Comparison of ENCODE assay signal across 18 cellular contexts in genomic region chr12:28890664-28891063, GRCh38.
A peak's percentile ranks its signal among the peaks of the same experiment; 100 is the strongest.
DNase-seq lines count a peak whose midpoint lies in the region; ATAC-seq, FAIRE-seq and TF ChIP-seq lines count a peak whose summit lies in the region.
"Had no signal": no experiment of that assay in that cellular context is flagged by ENCODE, and none has a peak within 500 bp of the region (broad histone marks: within the 10 kb centered on the region; RNA-seq: fewer than 3 reads in every experiment).

No MANE protein-coding gene starts in this region.

- H3K79me1 ChIP-seq in IMR-90 (ENCODE audit: low read depth in 1 of 2, low read length in 2 of 2) = no peaks in the 10 kb centered on the region

- H4K20me1 ChIP-seq in IMR-90 (ENCODE audit: insufficient read depth, low read length) = no peaks in the 10 kb centered on the region
- H4K20me1 ChIP-seq: BLaER1 treated with 17β-estradiol and CSF1 and Interleukin-3, amounts not matched to agents 10 nM and 100 nM had no signal

- POLR2A ChIA-PET in A549 (lab: Yijun Ruan, JAX) (no interaction called here), IMR-90 (lab: Charles Lee; ENCODE audit: unreplicated experiment) (no interaction called here)
- POLR2A ChIA-PET in activated CD8-positive, alpha-beta T cell treated with anti-CD3 and anti-CD28 coated beads, Interleukin-2, amount 10 ng/mL, durations not matched to agents 7 days and 5 days (lab: Charles Lee) = no interaction called here

- H3K56ac ChIP-seq in IMR-90 (ENCODE audit: extremely low read depth, insufficient read depth, low read length) = no peak overlapping the region

- H2AK9ac ChIP-seq in IMR-90 (replicated peaks; ENCODE audit: low read depth, low read length, poor library complexity) = no peak overlapping the region

- H3K27me3 ChIP-seq in IMR-90 (ENCODE audit: control insufficient read depth, insufficient read depth, low read length) = no peaks in the 10 kb centered on the region
- H3K27me3 ChIP-seq: BLaER1 treated with 17β-estradiol and CSF1 and Interleukin-3, amounts not matched to agents 10 nM and 100 nM had no signal

- TF ChIP-seq EP300 in A549 (IDR thresholded peaks at IDR 0.05) = no peak

- no peak overlapping the region for H2BK15ac ChIP-seq in IMR-90 (ENCODE audit: low read depth, low read length)

- TF ChIP-seq POLR2A in A549 (IDR thresholded peaks at IDR 0.05; ENCODE audit: low read length) (no peak), IMR-90 (IDR thresholded peaks at IDR 0.05; ENCODE audit: low read depth, low read length) (no peak)

- in situ Hi-C loops in IMR-90 (cut with MboI; ENCODE audit: low sequenced_read_pairs) = no loop called here

- peak overlapping the region in 2 of 3 experiments; percentile 5 to 35 for H3K27ac Mint-ChIP-seq in nephron
- no peak overlapping the region for H3K27ac Mint-ChIP-seq in activated CD8-positive, alpha-beta T cell treated with anti-CD3 and anti-CD28 coated beads, Interleukin-2, amount 10 ng/mL, durations not matched to agents 7 days and 5 days
- H3K27ac Mint-ChIP-seq: CD4-positive, alpha-beta T cell; CD8-positive, alpha-beta T cell had no signal

- intact Hi-C loops in IMR-90 (cut with micrococcal nuclease) = no loop called here

- H2AFZ ChIP-seq in IMR-90 (replicated peaks; ENCODE audit: low read length, poor library complexity) = no peak overlapping the region

- H2BK120ac ChIP-seq in IMR-90 (ENCODE audit: low read depth, low read length) = no peak overlapping the region

- no peaks in the 10 kb centered on the region for H3K27me3 Mint-ChIP-seq in nephron (ENCODE audit: low read depth)
- H3K27me3 Mint-ChIP-seq in activated CD8-positive, alpha-beta T cell treated with anti-CD3 and anti-CD28 coated beads, Interleukin-2, amount 10 ng/mL, durations not matched to agents 7 days and 5 days (ENCODE audit: low read depth) = no peaks in the 10 kb centered on the region
- H3K27me3 Mint-ChIP-seq: CD4-positive, alpha-beta T cell had no signal

- no peak overlapping the region for H3K9ac ChIP-seq in IMR-90 (ENCODE audit: low read depth, low read length)
- H3K9ac ChIP-seq: BLaER1 treated with 17β-estradiol and CSF1 and Interleukin-3, amounts not matched to agents 10 nM and 100 nM had no signal

- H3K36me3 ChIP-seq in IMR-90 (ENCODE audit: control insufficient read depth, insufficient read depth, low read length) = no peaks in the 10 kb centered on the region
- H3K36me3 ChIP-seq: BLaER1 treated with 17β-estradiol and CSF1 and Interleukin-3, amounts not matched to agents 10 nM and 100 nM had no signal

- H3K36me3 Mint-ChIP-seq in nephron (ENCODE audit: low read depth) = no peaks in the 10 kb centered on the region
- no peaks in the 10 kb centered on the region for H3K36me3 Mint-ChIP-seq in activated CD8-positive, alpha-beta T cell treated with anti-CD3 and anti-CD28 coated beads, Interleukin-2, amount 10 ng/mL, durations not matched to agents 7 days and 5 days (ENCODE audit: low read depth)
- H3K36me3 Mint-ChIP-seq: CD8-positive, alpha-beta T cell had no signal

- H3K4ac ChIP-seq in IMR-90 (ENCODE audit: low read depth, low read length) = no peak overlapping the region

- no peak overlapping the region for H3K27ac ChIP-seq in A549
- H3K27ac ChIP-seq in IMR-90 (ENCODE audit: insufficient read depth, low read length) = no peak overlapping the region
- H3K27ac ChIP-seq: BLaER1 treated with 17β-estradiol and CSF1 and Interleukin-3, amounts not matched to agents 10 nM and 100 nM; C4-2B had no signal

- H3K14ac ChIP-seq in IMR-90 (replicated peaks; ENCODE audit: low read depth, low read length) = no peak overlapping the region

- no peaks in the 10 kb centered on the region for H3K9me1 ChIP-seq in IMR-90 (ENCODE audit: insufficient read depth, low read length)

- H3K4me3 Mint-ChIP-seq in nephron = no peak overlapping the region
- H3K4me3 Mint-ChIP-seq in activated CD8-positive, alpha-beta T cell treated with anti-CD3 and anti-CD28 coated beads, Interleukin-2, amount 10 ng/mL, durations not matched to agents 7 days and 5 days = no peak overlapping the region
- H3K4me3 Mint-ChIP-seq: CD4-positive, alpha-beta T cell; CD8-positive, alpha-beta T cell had no signal

- H3K4me2 ChIP-seq in A549 (no peak overlapping the region), IMR-90 (ENCODE audit: low read depth, low read length) (no peak overlapping the region)
- H3K4me2 ChIP-seq: BLaER1 treated with 17β-estradiol and CSF1 and Interleukin-3, amounts not matched to agents 10 nM and 100 nM had no signal

- peaks cover 3% of the 10 kb centered on the region for H3K9me3 Mint-ChIP-seq in nephron
- H3K9me3 Mint-ChIP-seq in activated CD8-positive, alpha-beta T cell treated with anti-CD3 and anti-CD28 coated beads, Interleukin-2, amount 10 ng/mL, durations not matched to agents 7 days and 5 days (ENCODE audit: insufficient read depth) = no peaks in the 10 kb centered on the region
- H3K9me3 Mint-ChIP-seq: CD4-positive, alpha-beta T cell; CD8-positive, alpha-beta T cell had no signal

- no peak overlapping the region for H3K18ac ChIP-seq in IMR-90 (ENCODE audit: low read depth, low read length)

- CTCF ChIA-PET in A549 (lab: Yijun Ruan, JAX) = no interaction called here
- CTCF ChIA-PET in IMR-90 (lab: Yijun Ruan, JAX) = no interaction called here
- CTCF ChIA-PET in activated CD8-positive, alpha-beta T cell treated with anti-CD3 and anti-CD28 coated beads, Interleukin-2, amount 10 ng/mL, durations not matched to agents 7 days and 5 days (lab: Charles Lee) = no interaction called here

- no peak overlapping the region for H4K8ac ChIP-seq in IMR-90 (ENCODE audit: low read depth in 2 of 2, low read length in 2 of 2)

- H3K4me3 ChIP-seq in A549 = no peak overlapping the region
- no peak overlapping the region for H3K4me3 ChIP-seq in IMR-90 (ENCODE audit: insufficient read depth, low read depth, low read length)
- H3K4me3 ChIP-seq: BLaER1 treated with 17β-estradiol and CSF1 and Interleukin-3, amounts not matched to agents 10 nM and 100 nM had no signal

- TF ChIP-seq RAD21 in A549 (conservative IDR thresholded peaks at IDR 0.05 in 1 of 2, IDR thresholded peaks at IDR 0.05 in 1 of 2) = no peak
- TF ChIP-seq RAD21 in IMR-90 (IDR thresholded peaks at IDR 0.05; ENCODE audit: low read length) = no peak

- DNase-seq in A549 (ENCODE audit: low read depth in 1 of 2, low spot score in 1 of 2) (no peak), IMR-90 (no peak), AML-193 (lab: John Stamatoyannopoulos, UW) (no peak)
- DNase-seq in activated CD8-positive, alpha-beta T cell treated with anti-CD3 and anti-CD28 coated beads, Interleukin-2, amount 10 ng/mL, durations not matched to agents 7 days and 5 days = no peak
- DNase-seq: 8988T; Caco-2; Calu3; CD4-positive, alpha-beta T cell; CD8-positive, alpha-beta T cell; GF-D8 had no signal

- H2BK5ac ChIP-seq in IMR-90 (ENCODE audit: low read depth, low read length, poor library complexity, severe bottlenecking) = no peak overlapping the region

- H4K5ac ChIP-seq in IMR-90 (ENCODE audit: low read depth, low read length) = no peak overlapping the region

- 12% methylated on average over 4 of the region's 4 CpGs for WGBS in A549 (ENCODE audit: missing lambda C conversion rate)
- 81% methylated on average over 4 of the region's 4 CpGs; no CpG with 5 or more reads in 1 of the 2 experiments for WGBS in IMR-90 (ENCODE audit: extremely low coverage in 2 of 2, insufficient read length in 1 of 2), 2 experiments

- no peaks in the 10 kb centered on the region for H3K4me1 ChIP-seq in A549
- peaks cover 2% of the 10 kb centered on the region; the same call in 1 of the 2 replicates for H3K4me1 ChIP-seq in IMR-90 (ENCODE audit: control insufficient read depth, insufficient read depth, low read length)
- H3K4me1 ChIP-seq: BLaER1 treated with 17β-estradiol and CSF1 and Interleukin-3, amounts not matched to agents 10 nM and 100 nM; Caco-2 had no signal

- H3K4me1 Mint-ChIP-seq in nephron = peaks cover 11% of the 10 kb centered on the region
- no peaks in the 10 kb centered on the region for H3K4me1 Mint-ChIP-seq in activated CD8-positive, alpha-beta T cell treated with anti-CD3 and anti-CD28 coated beads, Interleukin-2, amount 10 ng/mL, durations not matched to agents 7 days and 5 days (ENCODE audit: low read depth)

- H3K23ac ChIP-seq in IMR-90 (ENCODE audit: low read depth, low read length) = no peak overlapping the region

- ATAC-seq in A549 = no peak
- ATAC-seq in IMR-90 (ENCODE audit: low read depth) = no peak
- ATAC-seq in activated CD8-positive, alpha-beta T cell treated with anti-CD3 and anti-CD28 coated beads, Interleukin-2, amount 10 ng/mL, durations not matched to agents 7 days and 5 days = no peak
- ATAC-seq: CD8-positive, alpha-beta T cell had no signal

- no TSS peak for BruUV-seq in IMR-90 (replicated peaks; lab: Mats Ljungman, UMichigan)

- H4K91ac ChIP-seq in IMR-90 (ENCODE audit: insufficient read depth, low read depth, low read length) = no peak overlapping the region

- no peak overlapping the region for H2AK5ac ChIP-seq in IMR-90 (ENCODE audit: low read depth, low read length)

- H2BK20ac ChIP-seq in IMR-90 (ENCODE audit: low read depth, low read length) = no peak overlapping the region

- H3K9me3 ChIP-seq in A549 (no peaks in the 10 kb centered on the region), IMR-90 (ENCODE audit: control insufficient read depth, insufficient read depth, low read length) (no peaks in the 10 kb centered on the region)
- H3K9me3 ChIP-seq: BLaER1 treated with 17β-estradiol and CSF1 and Interleukin-3, amounts not matched to agents 10 nM and 100 nM; Caco-2 had no signal

- dilution Hi-C loops in IMR-90 (cut with HindIII; ENCODE audit: low sequenced_read_pairs, unreplicated experiment) = no loop called here

- no peak for TF ChIP-seq CTCF in A549 (IDR thresholded peaks at IDR 0.05)
- TF ChIP-seq CTCF in IMR-90 (conservative IDR thresholded peaks at IDR 0.05; ENCODE audit: low read depth, low read length) = no peak
- no peak for TF ChIP-seq CTCF in nephron (IDR thresholded peaks at IDR 0.05; ENCODE audit: unreplicated experiment in 3 of 3)

- FAIRE-seq in A549 (lab: Jason Lieb, UNC) = no peak
- FAIRE-seq: A204.1, D721Med, G401.6, GM12891, GM19239 had no signal

TF ChIP-seq in A549, 52 proteins besides CTCF, POLR2A, EP300 and RAD21 (continues in another document):
- no peak for TF ChIP-seq CHD4 (IDR thresholded peaks at IDR 0.05; ENCODE audit: borderline replicate concordance)
- no peak for TF ChIP-seq NPAS2 (CRISPR knock-in tag; IDR thresholded peaks at IDR 0.05; ENCODE audit: borderline replicate concordance)

TF ChIP-seq in IMR-90, 13 proteins besides CTCF, POLR2A, EP300 and RAD21:
- TF ChIP-seq CHD1 (IDR thresholded peaks at IDR 0.05; ENCODE audit: low read depth, low read length) (no peak), MAFK (IDR thresholded peaks at IDR 0.05; ENCODE audit: low read depth, low read length) (peak; percentile 71), MAZ (IDR thresholded peaks at IDR 0.05; ENCODE audit: borderline replicate concordance, low read depth, low read length) (no peak), RCOR1 (IDR thresholded peaks at IDR 0.05; ENCODE audit: insufficient replicate concordance, low read length) (no peak)
